Comparison of ENCODE assay signal across 9 cellular contexts in the genomic region with DNA sequence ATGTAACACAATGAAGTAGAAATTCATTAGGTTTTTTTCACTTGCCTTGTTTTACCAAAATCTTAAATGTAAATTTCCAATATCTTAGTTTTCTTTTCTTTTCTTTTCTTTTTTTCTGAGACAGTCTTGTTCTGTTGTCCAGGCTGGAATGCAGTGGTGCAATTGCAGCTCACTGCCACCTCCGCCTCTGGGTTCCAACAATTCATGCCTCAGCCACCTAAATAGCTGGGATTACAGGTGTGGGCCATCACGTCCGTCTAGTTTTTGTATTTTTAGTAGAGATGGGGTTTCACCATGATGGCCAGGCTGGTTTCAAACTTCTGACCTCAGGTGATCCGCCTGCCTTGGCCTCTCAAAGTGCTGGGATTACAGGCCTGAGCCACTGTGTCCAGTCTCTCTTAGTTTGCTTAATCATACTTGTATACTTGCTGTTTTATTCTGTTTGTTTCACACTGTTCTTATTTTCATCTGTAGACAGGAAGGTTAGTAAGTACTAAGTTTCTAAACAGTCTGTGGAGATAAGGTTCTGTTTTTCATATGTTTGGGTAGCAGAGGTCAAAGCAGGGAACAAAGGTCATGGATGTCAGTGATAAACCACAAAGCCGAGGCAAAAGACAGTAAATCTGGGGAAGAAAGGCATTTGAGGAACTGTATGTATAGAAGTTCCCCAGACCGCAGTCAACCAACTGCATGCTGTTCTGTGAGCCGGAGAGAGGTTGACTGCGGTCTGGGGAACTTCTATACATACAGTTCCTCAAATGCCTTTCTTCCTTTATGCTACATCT.
DNase-seq lines count a peak whose midpoint lies in the region; ATAC-seq and TF ChIP-seq lines count a peak whose summit lies in the region.
"Had no signal": no experiment of that assay in that cellular context is flagged by ENCODE, and none has a peak within 500 bp of the region (broad histone marks: within the 10 kb centered on the region; RNA-seq: fewer than 3 reads in every experiment).

No MANE protein-coding gene starts in this region.

- in situ Hi-C loops in HAP-1 (cut with MboI; ENCODE audit: low sequenced_read_pairs) = no loop called here

- no peaks in the 10 kb centered on the region for H3K4me1 ChIP-seq in HAP-1

- H3K4me3 Mint-ChIP-seq in brain = no peak overlapping the region
- H3K4me3 Mint-ChIP-seq in stimulated activated naive B cell treated with anti-CD40 and anti-IgM and Interleukin-4, amounts not matched to agents 10 μg/mL and 1 μg/mL and 100 μg/mL, for 72 hours = peak overlapping the region; percentile 27 to 72
- no peak overlapping the region for H3K4me3 Mint-ChIP-seq in activated T-cell treated with anti-CD3 and anti-CD28 coated beads, Interleukin-2, amount 50 U/mL, for 72 hours

- H3K27me3 Mint-ChIP-seq in brain = no peaks in the 10 kb centered on the region
- H3K27me3 Mint-ChIP-seq in stimulated activated naive B cell treated with anti-CD40 and anti-IgM and Interleukin-4, amounts not matched to agents 10 μg/mL and 1 μg/mL and 100 μg/mL, for 72 hours = peaks cover 2 to 10% of the 10 kb centered on the region in 2 donors
- peaks cover 54% of the 10 kb centered on the region for H3K27me3 Mint-ChIP-seq in activated T-cell treated with anti-CD3 and anti-CD28 coated beads, Interleukin-2, amount 50 U/mL, for 72 hours (ENCODE audit: low read depth)

- TF ChIP-seq CTCF in brain (conservative IDR thresholded peaks at IDR 0.05) = no peak

- ATAC-seq in GM19463 (IDR thresholded peaks at IDR 0.05; ENCODE audit: unreplicated experiment) = peak; percentile 67
- peak; percentile 67 for ATAC-seq in HG03175 (IDR thresholded peaks at IDR 0.05; ENCODE audit: unreplicated experiment)
- peak; percentile 86 for ATAC-seq in stimulated activated naive B cell treated with anti-CD40 and anti-IgM and Interleukin-4, amounts not matched to agents 10 μg/mL and 1 μg/mL and 100 μg/mL, for 72 hours (replicated peaks)
- no peak for ATAC-seq in activated T-cell treated with anti-CD3 and anti-CD28 coated beads, Interleukin-2, amount 50 U/mL, for 72 hours (replicated peaks in 1 of 2)

- DNase-seq in stimulated activated naive B cell treated with anti-CD40 and anti-IgM and Interleukin-4, amounts not matched to agents 10 μg/mL and 1 μg/mL and 100 μg/mL, for 72 hours = peak; percentile 46
- no peak for DNase-seq in activated T-cell treated with anti-CD3 and anti-CD28 coated beads, Interleukin-2, amount 50 U/mL, for 72 hours
- no peak for DNase-seq in activated CD4-positive, alpha-beta T cell treated with anti-CD3 and anti-CD28 coated beads, Interleukin-2, amount 50 U/mL, for 1 hour
- DNase-seq in HAP-1 (ENCODE audit: low spot score in 2 of 2) (no peak), RPMI8226 (no peak)
- DNase-seq: heart right ventricle had no signal

- H3K36me3 Mint-ChIP-seq in brain = peaks cover 89% of the 10 kb centered on the region
- H3K36me3 Mint-ChIP-seq in stimulated activated naive B cell treated with anti-CD40 and anti-IgM and Interleukin-4, amounts not matched to agents 10 μg/mL and 1 μg/mL and 100 μg/mL, for 72 hours = peaks cover 13 to 18% of the 10 kb centered on the region in 2 donors
- H3K36me3 Mint-ChIP-seq in activated T-cell treated with anti-CD3 and anti-CD28 coated beads, Interleukin-2, amount 50 U/mL, for 72 hours (ENCODE audit: insufficient read depth in 2 of 2) = peaks cover 2 to 4% of the 10 kb centered on the region in 2 donors

- H3K4me3 ChIP-seq in HAP-1 = no peak overlapping the region
- H3K4me3 ChIP-seq: heart right ventricle had no signal

- H3K4me1 Mint-ChIP-seq in brain = peaks cover 24% of the 10 kb centered on the region
- H3K4me1 Mint-ChIP-seq in stimulated activated naive B cell treated with anti-CD40 and anti-IgM and Interleukin-4, amounts not matched to agents 10 μg/mL and 1 μg/mL and 100 μg/mL, for 72 hours = peaks cover 30 to 37% of the 10 kb centered on the region in 2 donors
- H3K4me1 Mint-ChIP-seq in activated T-cell treated with anti-CD3 and anti-CD28 coated beads, Interleukin-2, amount 50 U/mL, for 72 hours (ENCODE audit: low read depth) = peaks cover 20% of the 10 kb centered on the region

- H3K27ac Mint-ChIP-seq in brain = peak overlapping the region in 3 of 5 experiments; percentile 2 to 21 (median 7)
- peak overlapping the region; percentile 57 for H3K27ac Mint-ChIP-seq in stimulated activated naive B cell treated with anti-CD40 and anti-IgM and Interleukin-4, amounts not matched to agents 10 μg/mL and 1 μg/mL and 100 μg/mL, for 72 hours
- no peak overlapping the region for H3K27ac Mint-ChIP-seq in activated T-cell treated with anti-CD3 and anti-CD28 coated beads, Interleukin-2, amount 50 U/mL, for 72 hours

- peaks cover 0 to 4% (median 2%) of the 10 kb centered on the region in 5 experiments for H3K9me3 Mint-ChIP-seq in brain
- no peaks in the 10 kb centered on the region for H3K9me3 Mint-ChIP-seq in stimulated activated naive B cell treated with anti-CD40 and anti-IgM and Interleukin-4, amounts not matched to agents 10 μg/mL and 1 μg/mL and 100 μg/mL, for 72 hours
- no peaks in the 10 kb centered on the region for H3K9me3 Mint-ChIP-seq in activated T-cell treated with anti-CD3 and anti-CD28 coated beads, Interleukin-2, amount 50 U/mL, for 72 hours

- H3K36me3 ChIP-seq in HAP-1 (replicated peaks) = peaks cover 35% of the 10 kb centered on the region

- H3K27me3 ChIP-seq in HAP-1 (ENCODE audit: low read depth) = no peaks in the 10 kb centered on the region

- H3K9me3 ChIP-seq in HAP-1 = no peaks in the 10 kb centered on the region
- H3K9me3 ChIP-seq: heart right ventricle had no signal

Comparison
In these comparisons a context has a peak if more than half of its experiments do, and no peak if none do; other contexts are left out.
1. ATAC-seq: peak in GM19463 (single experiment), HG03175 (single experiment) and stimulated activated naive B cell treated with anti-CD40 and anti-IgM and Interleukin-4, amounts not matched to agents 10 μg/mL and 1 μg/mL and 100 μg/mL, for 72 hours (2 of 2); none in activated T-cell treated with anti-CD3 and anti-CD28 coated beads, Interleukin-2, amount 50 U/mL, for 72 hours (0 of 2).
2. H3K4me3 Mint-ChIP-seq: peak in stimulated activated naive B cell treated with anti-CD40 and anti-IgM and Interleukin-4, amounts not matched to agents 10 μg/mL and 1 μg/mL and 100 μg/mL, for 72 hours (2 of 2); none in brain (0 of 5) and activated T-cell treated with anti-CD3 and anti-CD28 coated beads, Interleukin-2, amount 50 U/mL, for 72 hours (0 of 2).